Comparison of ENCODE assay signal across 17 cellular contexts in the genomic region with DNA sequence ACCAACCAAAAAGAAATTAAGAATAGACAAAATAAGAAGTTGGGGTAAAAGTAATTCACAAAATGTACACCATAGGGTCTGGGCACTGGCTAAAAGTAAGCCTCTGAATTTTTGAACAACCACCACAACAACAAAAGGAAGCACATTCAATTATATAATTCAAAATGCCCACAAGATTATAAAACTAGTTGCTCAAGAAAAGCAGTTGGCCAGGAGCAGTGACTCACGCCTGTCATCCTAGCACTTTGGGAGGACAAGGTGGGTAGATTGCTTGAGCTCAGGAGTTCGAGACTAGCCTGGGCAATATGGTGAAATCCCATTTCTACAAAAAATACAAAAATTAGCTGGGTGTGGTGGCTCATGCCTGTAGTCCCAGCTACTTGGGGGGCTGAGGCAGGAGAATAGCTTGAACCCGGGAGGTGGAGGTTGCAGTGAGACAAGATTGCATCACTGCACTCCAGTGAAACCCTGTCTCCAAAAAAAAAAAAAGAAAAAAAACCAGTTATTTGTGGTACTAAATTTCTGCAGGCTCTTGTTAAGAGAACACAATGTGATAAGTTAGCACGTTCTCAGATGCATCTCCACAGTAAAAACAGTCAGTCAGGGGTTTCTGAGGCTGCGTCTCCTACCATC.
"Had no signal": no experiment of that assay in that cellular context is flagged by ENCODE, and none has a peak within 500 bp of the region (broad histone marks: within the 10 kb centered on the region; RNA-seq: fewer than 3 reads in every experiment).

No MANE protein-coding gene starts in this region.

- H3K27ac ChIP-seq: cardiac muscle cell, tibial nerve had no signal

- H3K36me3 ChIP-seq: cardiac muscle cell, tibial nerve had no signal

- ATAC-seq: activated CD4-positive, alpha-beta T cell treated with anti-CD3 and anti-CD28 coated beads for 36 hours; activated T-helper 17 cell treated with anti-CD3 and anti-CD28 coated beads, Interleukin-2, amount 50 U/mL, for 72 hours; effector memory CD8-positive, alpha-beta T cell; WTC11 had no signal

- H3K9me3 ChIP-seq: tibial nerve had no signal

- DNase-seq: activated CD4-positive, alpha-beta T cell treated with anti-CD3 and anti-CD28 coated beads for 36 hours; activated CD4-positive, alpha-beta T cell treated with anti-CD3 and anti-CD28 coated beads, Interleukin-2, amount 50 U/mL, for 48 hours; activated naive CD4-positive, alpha-beta T cell; activated naive CD8-positive, alpha-beta T cell treated with anti-CD3 and anti-CD28 coated beads for 36 hours; amniotic stem cell; effector memory CD8-positive, alpha-beta T cell; foreskin melanocyte; glutamatergic neuron; hypothalamus; posterior cingulate gyrus; stimulated activated CD4-positive, alpha-beta T cell treated with anti-CD3 and anti-CD28 coated beads, Interleukin-2, amount 100 ng/mL, for 24 hours; T-helper 2 cell had no signal

- H3K4me1 ChIP-seq: tibial nerve had no signal

- H3K4me3 ChIP-seq: cardiac muscle cell, lung, tibial nerve had no signal
